In the genomic region with DNA sequence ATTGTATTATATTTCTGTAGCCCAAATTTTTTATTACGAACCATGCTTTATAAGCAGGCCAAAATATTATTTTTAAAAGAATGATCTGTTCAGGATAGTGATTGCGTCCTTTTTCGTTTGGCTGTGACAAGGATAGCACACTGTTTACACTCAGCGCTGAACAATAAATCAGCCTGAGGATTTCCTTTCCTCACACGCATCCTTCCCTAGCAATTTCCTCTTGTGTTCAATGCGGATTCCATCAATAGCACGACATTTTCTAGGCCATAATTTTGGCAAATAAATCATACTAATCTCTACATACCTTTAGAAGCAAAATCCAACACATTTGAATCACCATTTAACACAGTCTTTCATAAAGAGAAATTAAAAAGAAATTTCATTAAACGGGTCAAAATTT, we compare ENCODE assay signal across 18 cellular contexts. TPM values are rescaled to one million over a fixed set of nuclear protein-coding genes. Genes with fewer than 3 reads are reported as not detected.
DNase-seq lines count a peak whose midpoint lies in the region; ATAC-seq and TF ChIP-seq lines count a peak whose summit lies in the region.
"Had no signal": no experiment of that assay in that cellular context is flagged by ENCODE, and none has a peak within 500 bp of the region (broad histone marks: within the 10 kb centered on the region; RNA-seq: fewer than 3 reads in every experiment).

No MANE protein-coding gene starts in this region.

- H3K4me3 Mint-ChIP-seq in activated naive CD8-positive, alpha-beta T cell, result peak overlapping the region; percentile 77
- H3K4me3 Mint-ChIP-seq in activated naive CD8-positive, alpha-beta T cell treated with anti-CD3 and anti-CD28 coated beads for 36 hours, result no peak overlapping the region
- H3K4me3 Mint-ChIP-seq in activated CD4-positive, alpha-beta memory T cell treated with anti-CD3 and anti-CD28 coated beads, Interleukin-2, amount 10 ng/mL, durations not matched to agents 7 days and 5 days, result peak overlapping the region; percentile 39
- H3K4me3 Mint-ChIP-seq in memory B cell, result peak overlapping the region; percentile 22

- no peak for TF ChIP-seq POLR2A in uterus (IDR thresholded peaks at IDR 0.05)

- H3K27me3 ChIP-seq in WERI-Rb-1 (ENCODE audit: insufficient read depth, low read depth, severe bottlenecking) (peaks cover 27% of the 10 kb centered on the region), uterus (no peaks in the 10 kb centered on the region)

- intact Hi-C loops in uterus (cut with DNase I; ENCODE audit: low total_unique reads), result no loop called here

- H3K36me3 ChIP-seq in WERI-Rb-1 (no peaks in the 10 kb centered on the region), uterus (no peaks in the 10 kb centered on the region)

- POLR2A ChIA-PET in activated CD4-positive, alpha-beta memory T cell treated with anti-CD3 and anti-CD28 coated beads, Interleukin-2, amount 10 ng/mL, durations not matched to agents 7 days and 5 days (lab: Charles Lee), result no interaction called here

- no peak overlapping the region for H3K4me3 ChIP-seq in WERI-Rb-1 (ENCODE audit: low read depth, low read length)
- H3K4me3 ChIP-seq in uterus, result no peak overlapping the region

- H3K4me1 Mint-ChIP-seq in activated naive CD8-positive, alpha-beta T cell (ENCODE audit: low read depth), result peaks cover 34% of the 10 kb centered on the region
- H3K4me1 Mint-ChIP-seq in activated naive CD8-positive, alpha-beta T cell treated with anti-CD3 and anti-CD28 coated beads for 36 hours, result peaks cover 23% of the 10 kb centered on the region
- H3K4me1 Mint-ChIP-seq in activated CD4-positive, alpha-beta memory T cell treated with anti-CD3 and anti-CD28 coated beads, Interleukin-2, amount 10 ng/mL, durations not matched to agents 7 days and 5 days, result peaks cover 33% of the 10 kb centered on the region
- peaks cover 12% of the 10 kb centered on the region for H3K4me1 Mint-ChIP-seq in memory B cell

- peaks cover 2% of the 10 kb centered on the region for H3K36me3 Mint-ChIP-seq in activated naive CD8-positive, alpha-beta T cell
- no peaks in the 10 kb centered on the region for H3K36me3 Mint-ChIP-seq in activated naive CD8-positive, alpha-beta T cell treated with anti-CD3 and anti-CD28 coated beads for 36 hours
- H3K36me3 Mint-ChIP-seq in activated CD4-positive, alpha-beta memory T cell treated with anti-CD3 and anti-CD28 coated beads, Interleukin-2, amount 10 ng/mL, durations not matched to agents 7 days and 5 days (ENCODE audit: low read depth), result no peaks in the 10 kb centered on the region
- H3K36me3 Mint-ChIP-seq in memory B cell, result no peaks in the 10 kb centered on the region

- H3K4me1 ChIP-seq in uterus, result no peaks in the 10 kb centered on the region

- H3K27me3 Mint-ChIP-seq in activated naive CD8-positive, alpha-beta T cell, result no peaks in the 10 kb centered on the region
- H3K27me3 Mint-ChIP-seq in activated naive CD8-positive, alpha-beta T cell treated with anti-CD3 and anti-CD28 coated beads for 36 hours, result no peaks in the 10 kb centered on the region
- peaks cover 24% of the 10 kb centered on the region for H3K27me3 Mint-ChIP-seq in activated CD4-positive, alpha-beta memory T cell treated with anti-CD3 and anti-CD28 coated beads, Interleukin-2, amount 10 ng/mL, durations not matched to agents 7 days and 5 days
- no peaks in the 10 kb centered on the region for H3K27me3 Mint-ChIP-seq in memory B cell
- H3K27me3 Mint-ChIP-seq: dendritic cell treated with granulocyte-macrophage colony-stimulating factor and Interleukin-4, amounts not matched to agents 40 ng/mL and 50 ng/mL, for 4 days had no signal

- no peak overlapping the region for H3K27ac Mint-ChIP-seq in activated naive CD8-positive, alpha-beta T cell
- no peak overlapping the region for H3K27ac Mint-ChIP-seq in activated naive CD8-positive, alpha-beta T cell treated with anti-CD3 and anti-CD28 coated beads for 36 hours
- H3K27ac Mint-ChIP-seq in activated CD4-positive, alpha-beta memory T cell treated with anti-CD3 and anti-CD28 coated beads, Interleukin-2, amount 10 ng/mL, durations not matched to agents 7 days and 5 days, result no peak overlapping the region
- no peak overlapping the region for H3K27ac Mint-ChIP-seq in memory B cell

- ATAC-seq in memory B cell (ENCODE audit: low read depth), result no peak
- no peak for ATAC-seq in GM18867 (IDR thresholded peaks at IDR 0.05; ENCODE audit: unreplicated experiment)
- ATAC-seq: PC-3 had no signal

- CTCF ChIA-PET in activated CD4-positive, alpha-beta memory T cell treated with anti-CD3 and anti-CD28 coated beads, Interleukin-2, amount 10 ng/mL, durations not matched to agents 7 days and 5 days (lab: Charles Lee), result no interaction called here

- no peaks in the 10 kb centered on the region for H3K9me3 Mint-ChIP-seq in activated naive CD8-positive, alpha-beta T cell (ENCODE audit: low read depth)
- H3K9me3 Mint-ChIP-seq in activated naive CD8-positive, alpha-beta T cell treated with anti-CD3 and anti-CD28 coated beads for 36 hours, result no peaks in the 10 kb centered on the region
- no peaks in the 10 kb centered on the region for H3K9me3 Mint-ChIP-seq in activated CD4-positive, alpha-beta memory T cell treated with anti-CD3 and anti-CD28 coated beads, Interleukin-2, amount 10 ng/mL, durations not matched to agents 7 days and 5 days
- no peaks in the 10 kb centered on the region for H3K9me3 Mint-ChIP-seq in memory B cell
- H3K9me3 Mint-ChIP-seq: dendritic cell treated with granulocyte-macrophage colony-stimulating factor and Interleukin-4, amounts not matched to agents 40 ng/mL and 50 ng/mL, for 4 days had no signal

- DNase-seq in activated naive CD8-positive, alpha-beta T cell treated with anti-CD3 and anti-CD28 coated beads for 36 hours, result no peak
- no peak for DNase-seq in activated CD4-positive, alpha-beta memory T cell treated with anti-CD3 and anti-CD28 coated beads, Interleukin-2, amount 10 ng/mL, durations not matched to agents 7 days and 5 days
- no peak for DNase-seq in memory B cell (ENCODE audit: low spot score in 2 of 2)
- DNase-seq in WERI-Rb-1, result no peak
- DNase-seq in uterus, result no peak
- DNase-seq: activated CD4-positive, CD25-positive, alpha-beta regulatory T cell treated with anti-CD3 and anti-CD28 coated beads, Interleukin-2, amount 50 U/mL, for 72 hours; activated CD8-positive, alpha-beta memory T cell treated with anti-CD3 and anti-CD28 coated beads, Interleukin-2, amount 50 U/mL, for 4 hours; Calu3; erythroblast; foreskin melanocyte; kidney glomerular epithelial cell; NCI-H82; PC-3; retina; stimulated activated CD4-positive, alpha-beta T cell treated with anti-CD3 and anti-CD28 coated beads, Interleukin-12 subunit alpha, Interleukin-12 subunit beta, amount 100 ng/mL, for 4 hours had no signal

- no peaks in the 10 kb centered on the region for H3K9me3 ChIP-seq in WERI-Rb-1 (ENCODE audit: severe bottlenecking)
- no peaks in the 10 kb centered on the region for H3K9me3 ChIP-seq in uterus

- no peak overlapping the region for H3K27ac ChIP-seq in WERI-Rb-1
- no peak overlapping the region for H3K27ac ChIP-seq in uterus

- TF ChIP-seq CTCF in WERI-Rb-1 (IDR thresholded peaks at IDR 0.05; ENCODE audit: low read depth, low read length) (no peak), uterus (IDR thresholded peaks at IDR 0.05) (no peak)

RNA-seq across cellular contexts. Expression of gene VAV3, which starts 1.6 kb away (rescaled TPM):
- total RNA-seq in activated naive CD8-positive, alpha-beta T cell treated with anti-CD3 and anti-CD28 coated beads for 36 hours, result 1 to 10 TPM; 3.9 to 4.6 TPM
- total RNA-seq in activated CD4-positive, alpha-beta memory T cell treated with anti-CD3 and anti-CD28 coated beads, Interleukin-2, amount 10 ng/mL, durations not matched to agents 7 days and 5 days, result 1 to 10 TPM; 2.0 to 2.3 TPM
- 10 to 100 TPM in 2 of 4 donors, 1 to 10 TPM in 1, under 1 TPM in 1; 0.88 to 22.5 (median 8.6) TPM for total RNA-seq in uterus
